In the genomic region with DNA sequence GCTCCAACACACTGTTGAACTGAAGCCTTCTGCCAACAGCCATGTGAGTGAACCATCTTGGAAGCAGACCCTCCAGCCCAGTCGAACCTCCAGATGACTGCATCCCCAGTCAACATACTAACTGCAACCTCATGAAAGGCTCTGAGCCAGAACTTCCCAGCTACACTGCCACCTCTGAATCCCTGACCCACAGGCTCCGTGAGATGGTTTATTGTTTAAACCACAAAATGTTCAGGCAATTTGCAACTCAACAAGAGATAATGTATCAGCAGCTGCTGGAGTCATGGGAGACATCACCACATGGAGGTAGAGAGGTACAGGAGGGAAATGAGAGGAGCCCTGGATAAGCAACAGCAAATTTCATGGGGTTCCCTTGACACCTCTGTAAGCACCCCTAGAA, we compare ENCODE assay signal across 21 cellular contexts.
"Had no signal": no experiment of that assay in that cellular context is flagged by ENCODE, and none has a peak within 500 bp of the region (broad histone marks: within the 10 kb centered on the region; RNA-seq: fewer than 3 reads in every experiment).

No MANE protein-coding gene starts in this region.

- H3K27me3 ChIP-seq: left lung, tibial nerve had no signal

- H3K4me1 ChIP-seq: left lung, lower lobe of right lung, tibial nerve had no signal

- H3K36me3 ChIP-seq: left lung, lower lobe of right lung, tibial nerve had no signal

- DNase-seq: activated CD4-positive, alpha-beta T cell treated with anti-CD3 and anti-CD28 coated beads for 4 hours; activated CD4-positive, alpha-beta T cell treated with anti-CD3 and anti-CD28 coated beads, Interleukin-2, amount 50 U/mL, for 4 hours; activated naive CD4-positive, alpha-beta T cell; activated T-cell treated with anti-CD3 and anti-CD28 coated beads for 4 hours; activated T-cell treated with anti-CD3 and anti-CD28 coated beads, Interleukin-2, amount 50 U/mL, for 72 hours; aorta; endodermal cell; kidney glomerular epithelial cell; left lung; lower lobe of right lung; mesendoderm; right cardiac atrium; stimulated activated CD4-positive, alpha-beta T cell treated with anti-CD3 and anti-CD28 coated beads, Interleukin-2, amount 100 ng/mL, for 48 hours; stimulated activated naive CD4-positive, alpha-beta T cell treated with Interleukin-2 at 50 U/mL for 16 hours; T-helper 9 cell had no signal

- H3K4me3 ChIP-seq: left lung, lower lobe of right lung, tibial nerve had no signal

- H3K36me3 Mint-ChIP-seq: activated naive CD8-positive, alpha-beta T cell; brain; natural killer cell treated with Interleukin-12 subunit alpha and Interleukin-12 subunit beta and Interleukin-15 and Interleukin-18, amount 100 ng/mL, for 72 hours had no signal

- H3K27ac ChIP-seq: left lung, lower lobe of right lung, tibial nerve, VCaP had no signal

- H3K9me3 ChIP-seq: left lung, lower lobe of right lung, tibial nerve had no signal

- H3K27ac Mint-ChIP-seq: activated naive CD8-positive, alpha-beta T cell; activated T-cell treated with anti-CD3 and anti-CD28 coated beads, Interleukin-2, amount 50 U/mL, for 72 hours; brain; endodermal cell; natural killer cell treated with Interleukin-12 subunit alpha and Interleukin-12 subunit beta and Interleukin-15 and Interleukin-18, amount 100 ng/mL, for 72 hours had no signal

- ATAC-seq: activated T-cell treated with anti-CD3 and anti-CD28 coated beads, Interleukin-2, amount 50 U/mL, for 72 hours; esophagus mucosa; lower lobe of right lung; natural killer cell treated with Interleukin-12 subunit alpha and Interleukin-12 subunit beta and Interleukin-15 and Interleukin-18, amount 100 ng/mL, for 72 hours; right cardiac atrium had no signal
